In genomic region chr1:18765725-18766124, GRCh38 we compare ENCODE assay signal across 34 cellular contexts.
"Had no signal": no experiment of that assay in that cellular context is flagged by ENCODE, and none has a peak within 500 bp of the region (broad histone marks: within the 10 kb centered on the region; RNA-seq: fewer than 3 reads in every experiment).

No MANE protein-coding gene starts in this region.

- H3K27ac ChIP-seq: KMS-11 had no signal

- H3K9me3 ChIP-seq: MG63 had no signal

- H3K9ac ChIP-seq: KMS-11 had no signal

- H3K36me3 ChIP-seq: MG63 had no signal

- H3K4me2 ChIP-seq: KMS-11 had no signal

- DNase-seq: Karpas-422, Kasumi-1, KG1, MG63, MM.1S, MV-4-11, NCI-H1048, NCI-H1092, NCI-H1092 treated with DMSO at 0.1 percent for 48 hours, NCI-H1105, NCI-H1105 treated with DMSO at 0.1 percent for 48 hours, NCI-H1417, NCI-H1417 treated with DMSO at 0.1 percent for 48 hours, NCI-H1436, NCI-H1436 treated with DMSO at 0.1 percent for 48 hours, NCI-H146, NCI-H1694, NCI-H1694 treated with DMSO at 0.1 percent for 48 hours, NCI-H187, NCI-H187 treated with DMSO at 0.1 percent for 48 hours, NCI-H1930, NCI-H2029, NCI-H2029 treated with DMSO at 0.1 percent for 48 hours, NCI-H2081, NCI-H2081 treated with DMSO at 0.1 percent for 48 hours, NCI-H2107, NCI-H2171, NCI-H2171 treated with DMSO at 0.1 percent for 48 hours, NCI-H2227 treated with DMSO at 0.1 percent for 48 hours, NCI-H226, NCI-H345, NCI-H446, NCI-H446 treated with DMSO at 0.1 percent for 48 hours had no signal

- H3K4me3 ChIP-seq: MG63 had no signal
